Comparison of ENCODE assay signal across 8 cellular contexts in the genomic region with DNA sequence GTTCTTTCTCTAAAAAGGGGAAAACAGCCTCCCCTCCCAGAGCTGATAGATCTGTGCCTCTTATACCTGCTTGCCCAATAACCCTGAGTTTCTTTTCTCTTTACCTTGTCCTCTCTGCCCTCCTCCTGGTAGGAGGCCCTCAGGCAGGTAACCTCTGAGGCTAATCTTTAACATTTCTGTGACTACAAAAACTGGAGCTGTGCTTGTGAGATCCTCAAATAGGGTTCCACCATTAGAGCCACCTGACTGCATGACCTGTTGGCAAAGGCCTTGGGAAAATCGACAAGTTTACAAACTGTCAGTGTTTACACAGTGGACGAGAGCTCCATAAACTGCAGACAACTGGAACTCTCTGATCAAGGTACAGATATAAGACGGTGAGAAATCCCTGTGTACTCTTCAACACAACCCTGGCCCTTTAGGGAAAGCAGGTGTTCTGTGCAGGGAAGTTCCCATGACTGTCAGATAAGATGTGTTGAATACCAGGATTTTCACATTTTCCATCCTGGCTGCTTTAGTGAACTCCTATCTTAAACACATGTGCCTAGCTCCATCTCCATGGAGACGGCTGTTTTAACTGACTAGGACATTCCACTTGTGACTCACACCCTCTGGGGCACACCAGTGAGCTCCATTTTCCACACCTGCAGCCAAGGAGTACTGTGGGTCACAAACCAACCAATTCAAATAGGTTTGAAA. TPM values are rescaled to one million over a fixed set of nuclear protein-coding genes. Genes with fewer than 3 reads are reported as not detected.
DNase-seq lines count a peak whose midpoint lies in the region; ATAC-seq and TF ChIP-seq lines count a peak whose summit lies in the region.

No MANE protein-coding gene starts in this region.

- H4K20me1 ChIP-seq in PC-9 (ENCODE audit: insufficient read depth) (no peaks in the 10 kb centered on the region), neural progenitor cell (ENCODE audit: low read depth) (peaks cover 7% of the 10 kb centered on the region)

- H3F3A ChIP-seq in PC-9 (ENCODE audit: insufficient read depth, low read depth): peaks cover 19% of the 10 kb centered on the region
- H3F3A ChIP-seq in neural progenitor cell (ENCODE audit: low read depth): no peaks in the 10 kb centered on the region

- H3K9me3 ChIP-seq in PC-9 (ENCODE audit: insufficient read depth, low read depth) (no peaks in the 10 kb centered on the region), duodenal mucosa (ENCODE audit: control insufficient read depth in 1 of 2, low read length in 2 of 2) (no peaks in the 10 kb centered on the region), neural progenitor cell (ENCODE audit: low read depth) (no peaks in the 10 kb centered on the region)

- H3K27me3 ChIP-seq in PC-9 (ENCODE audit: insufficient read depth, low read depth) (no peaks in the 10 kb centered on the region), duodenal mucosa (ENCODE audit: control insufficient read depth in 1 of 2, insufficient read depth in 2 of 2, low read length in 2 of 2) (no peaks in the 10 kb centered on the region), neural progenitor cell (no peaks in the 10 kb centered on the region)

- peak overlapping the region; percentile 26 for H3K27ac Mint-ChIP-seq in neural progenitor cell

- POLR2A ChIA-PET in PC-9 (lab: Charles Lee; ENCODE audit: unreplicated experiment): interaction anchor here (0.5 kb wide), 1 partner anchor 101 kb away, joined by 12 read pairs; no protein-coding TSS in a partner anchor

- H3K79me2 ChIP-seq in PC-9 (ENCODE audit: low read depth) (no peaks in the 10 kb centered on the region), neural progenitor cell (ENCODE audit: low read depth) (no peaks in the 10 kb centered on the region)

- no peak overlapping the region for H3K9ac ChIP-seq in duodenal mucosa (ENCODE audit: low read depth in 1 of 2, low read length in 2 of 2)
- H3K9ac ChIP-seq in neural progenitor cell: no peak overlapping the region

- intact Hi-C loops in PC-9 (cut with micrococcal nuclease; ENCODE audit: unreplicated experiment): no loop called here

- H2AFZ ChIP-seq in PC-9 (no peak overlapping the region), neural progenitor cell (replicated peaks) (no peak overlapping the region)

- H3K36me3 Mint-ChIP-seq in neural progenitor cell: peaks cover 9% of the 10 kb centered on the region

- no peaks in the 10 kb centered on the region for H3K27me3 Mint-ChIP-seq in neural progenitor cell (ENCODE audit: insufficient read depth, low read depth)

- H3K4me1 ChIP-seq in PC-9 (replicated peaks; ENCODE audit: insufficient read depth) (peaks cover 20% of the 10 kb centered on the region), duodenal mucosa (ENCODE audit: control insufficient read depth in 1 of 2, insufficient read depth in 2 of 2, low read length in 2 of 2) (peaks cover 6 to 13% of the 10 kb centered on the region in 2 donors), neural progenitor cell (no peaks in the 10 kb centered on the region)

- H3K9me3 Mint-ChIP-seq in neural progenitor cell: no peaks in the 10 kb centered on the region

- H3K36me3 ChIP-seq in PC-9 (ENCODE audit: low read depth) (no peaks in the 10 kb centered on the region), duodenal mucosa (ENCODE audit: control insufficient read depth in 1 of 2, insufficient read depth in 2 of 2, low read length in 2 of 2) (peaks cover 7 to 48% of the 10 kb centered on the region in 2 donors), neural progenitor cell (no peaks in the 10 kb centered on the region)

- BruUV-seq in PC-9 (replicated peaks; lab: Mats Ljungman, UMichigan): TSS peak; percentile 11

- ATAC-seq in HG02642 (IDR thresholded peaks at IDR 0.05; ENCODE audit: poor library complexity, unreplicated experiment): no peak
- ATAC-seq in HG03571 (IDR thresholded peaks at IDR 0.05; ENCODE audit: unreplicated experiment): no peak
- no peak for ATAC-seq in HG03432 (IDR thresholded peaks at IDR 0.05; ENCODE audit: unreplicated experiment)

- peak; percentile 98 for DNase-seq in DMS53 treated with DMSO at 0.1 percent for 48 hours (lab: John Stamatoyannopoulos, UW; ENCODE audit: unreplicated experiment)
- DNase-seq in PC-9: peak; percentile 70 to 93
- DNase-seq in neural progenitor cell (ENCODE audit: low spot score): no peak
- no peak for DNase-seq in medulla oblongata (ENCODE audit: extremely low spot score)

- H3K27ac ChIP-seq in PC-9 (peak overlapping the region; percentile 94), duodenal mucosa (ENCODE audit: low read depth, low read length) (peak overlapping the region; percentile 54), neural progenitor cell (no peak overlapping the region)

- H3K4me3 Mint-ChIP-seq in neural progenitor cell: no peak overlapping the region

- H3K4me1 Mint-ChIP-seq in neural progenitor cell: peaks cover 5% of the 10 kb centered on the region

- H3K4me3 ChIP-seq in PC-9 (no peak overlapping the region), duodenal mucosa (ENCODE audit: low read depth in 1 of 2, low read length in 2 of 2) (no peak overlapping the region), neural progenitor cell (no peak overlapping the region)

- H3K4me2 ChIP-seq in PC-9 (peak overlapping the region; percentile 68), neural progenitor cell (no peak overlapping the region)

- TF ChIP-seq CTCF in PC-9 (conservative IDR thresholded peaks at IDR 0.05) (no peak), neural progenitor cell (IDR thresholded peaks at IDR 0.05) (no peak)

- no peaks in the 10 kb centered on the region for H3K9me2 ChIP-seq in PC-9 (ENCODE audit: insufficient read depth)

- CTCF ChIA-PET in PC-9 (lab: Charles Lee): interaction anchor here (0.6 to 1.4 kb wide), 8 partner anchors 10 to 555 kb away, joined by 3 to 11 read pairs (median 4); no protein-coding TSS in a partner anchor

RNA-seq across cellular contexts. Expression of a gene that starts 38.3 kb away (rescaled TPM):
- 80.8 and 82.1 TPM in 2 replicates for total RNA-seq in PC-9 (2021)
- total RNA-seq in neural progenitor cell (ENCODE audit: low replicate concordance): 12.5 and 15.2 TPM in 2 replicates

Comparison
In these comparisons a context has a peak if more than half of its experiments do, and no peak if none do; other contexts are left out.
1. DNase-seq: peak in DMS53 treated with DMSO at 0.1 percent for 48 hours (single experiment) and PC-9 (2 of 2); none in neural progenitor cell (single experiment) and medulla oblongata (single experiment).